Comparison of ENCODE assay signal across 16 cellular contexts in genomic region chr17:11490171-11490760, GRCh38.
DNase-seq lines count a peak whose midpoint lies in the region; ATAC-seq and TF ChIP-seq lines count a peak whose summit lies in the region.
"Had no signal": no experiment of that assay in that cellular context is flagged by ENCODE, and none has a peak within 500 bp of the region (broad histone marks: within the 10 kb centered on the region; RNA-seq: fewer than 3 reads in every experiment).

No MANE protein-coding gene starts in this region.

- no peaks in the 10 kb centered on the region for H3K27me3 ChIP-seq in neuronal stem cell (ENCODE audit: control insufficient read depth in 3 of 3, insufficient read depth in 3 of 3, low read depth in 1 of 3, low read length in 3 of 3)
- no peaks in the 10 kb centered on the region for H3K27me3 ChIP-seq in dorsolateral prefrontal cortex

- no peak overlapping the region for H3K14ac ChIP-seq in neuronal stem cell (ENCODE audit: low read length)

- ATAC-seq in GM21367 (IDR thresholded peaks at IDR 0.05; ENCODE audit: unreplicated experiment) (no peak), GM18870 (IDR thresholded peaks at IDR 0.05; ENCODE audit: unreplicated experiment) (no peak)
- ATAC-seq: CD8-positive, alpha-beta T cell; GM23338; HepG2 had no signal

- H2BK12ac ChIP-seq in neuronal stem cell (ENCODE audit: low read length), result no peak overlapping the region

- DNase-seq in DMS 273 (lab: John Stamatoyannopoulos, UW; ENCODE audit: unreplicated experiment) (peak; percentile 32), DMS 273 treated with DMSO at 0.1 percent for 48 hours (lab: John Stamatoyannopoulos, UW) (no peak), left kidney (ENCODE audit: low read depth, low spot score) (peak; percentile 64), neuronal stem cell (ENCODE audit: low spot score) (no peak), NCI-H1694 (lab: John Stamatoyannopoulos, UW) (no peak), dorsolateral prefrontal cortex (no peak)
- DNase-seq: CD8-positive, alpha-beta T cell; COR-L47; DMS53; GF-D8; H7 had no signal

- H3K9ac ChIP-seq in neuronal stem cell (ENCODE audit: low read depth, low read length, poor library complexity), result no peak overlapping the region

- H4K8ac ChIP-seq in neuronal stem cell (ENCODE audit: low read depth, low read length), result no peak overlapping the region

- no peak overlapping the region for H2BK5ac ChIP-seq in neuronal stem cell (ENCODE audit: low read length)

- H4K91ac ChIP-seq in neuronal stem cell (ENCODE audit: low read depth, low read length, poor library complexity), result no peak overlapping the region

- no peak overlapping the region for H3K23ac ChIP-seq in neuronal stem cell (ENCODE audit: low read depth, low read length, poor library complexity)

- H3K18ac ChIP-seq in neuronal stem cell (ENCODE audit: low read length), result peak overlapping the region; percentile 50

- intact Hi-C loops in dorsolateral prefrontal cortex (cut with DNase I), result no loop called here

- H2AFZ ChIP-seq in neuronal stem cell (ENCODE audit: low read length), result no peak overlapping the region
- H2AFZ ChIP-seq: GM23338 had no signal

- TF ChIP-seq CTCF in dorsolateral prefrontal cortex (IDR thresholded peaks at IDR 0.05 in 54 of 56, conservative IDR thresholded peaks at IDR 0.05 in 2 of 56; ENCODE audit: low read depth in 1 of 56, partially characterized antibody in 56 of 56), result no peak

- H3K27ac ChIP-seq in neuronal stem cell (replicated peaks; ENCODE audit: low read length) (peak overlapping the region; percentile 75), dorsolateral prefrontal cortex (no peak overlapping the region)
- H3K27ac ChIP-seq: 22Rv1 had no signal

- H3K4me2 ChIP-seq in neuronal stem cell (ENCODE audit: insufficient read depth, low read length, poor library complexity, severe bottlenecking), result peak overlapping the region; percentile 21
- H3K4me2 ChIP-seq: GM23338 had no signal

- no peak overlapping the region for H2BK120ac ChIP-seq in neuronal stem cell (ENCODE audit: low read depth, low read length)

- no peak overlapping the region for H2AK5ac ChIP-seq in neuronal stem cell (ENCODE audit: low read depth, low read length)

- H3K4me1 ChIP-seq in neuronal stem cell (ENCODE audit: control insufficient read depth in 2 of 2, insufficient read depth in 1 of 2, low read depth in 1 of 2, low read length in 2 of 2), result peaks cover 0 to 51% of the 10 kb centered on the region in 2 donors

- H3K4me3 ChIP-seq in neuronal stem cell (ENCODE audit: low read length in 2 of 2) (no peak overlapping the region), dorsolateral prefrontal cortex (no peak overlapping the region)
- H3K4me3 ChIP-seq: GM23338 had no signal

- WGBS in neuronal stem cell (ENCODE audit: extremely low coverage in 2 of 2, insufficient read length in 2 of 2, insufficient replicate concordance in 1 of 2), 2 donors, result no CpG with 5 or more reads among the region's 14 CpGs

- peaks cover 0 to 5% of the 10 kb centered on the region in 2 donors for H3K9me3 ChIP-seq in neuronal stem cell (replicated peaks in 1 of 2; ENCODE audit: control insufficient read depth in 2 of 2, insufficient read depth in 1 of 2, low read depth in 1 of 2, low read length in 2 of 2)

- no peak overlapping the region for H2BK15ac ChIP-seq in neuronal stem cell (ENCODE audit: low read length)

- no peak overlapping the region for H3K4ac ChIP-seq in neuronal stem cell (ENCODE audit: low read length)

- no peaks in the 10 kb centered on the region for H3K79me1 ChIP-seq in neuronal stem cell (ENCODE audit: low read depth, low read length)

- H3K36me3 ChIP-seq in neuronal stem cell (replicated peaks in 1 of 2; ENCODE audit: control insufficient read depth in 2 of 2, insufficient read depth in 2 of 2, low read length in 2 of 2), result no peaks in the 10 kb centered on the region

Comparison
In these comparisons a context has a peak if more than half of its experiments do, and no peak if none do; other contexts are left out.
1. DNase-seq: peak in DMS 273 (single experiment) and left kidney (single experiment); none in DMS 273 treated with DMSO at 0.1 percent for 48 hours (single experiment), neuronal stem cell (single experiment), NCI-H1694 (single experiment) and dorsolateral prefrontal cortex (0 of 10).